7 cellular contexts compared by ENCODE assay signal in the genomic region with DNA sequence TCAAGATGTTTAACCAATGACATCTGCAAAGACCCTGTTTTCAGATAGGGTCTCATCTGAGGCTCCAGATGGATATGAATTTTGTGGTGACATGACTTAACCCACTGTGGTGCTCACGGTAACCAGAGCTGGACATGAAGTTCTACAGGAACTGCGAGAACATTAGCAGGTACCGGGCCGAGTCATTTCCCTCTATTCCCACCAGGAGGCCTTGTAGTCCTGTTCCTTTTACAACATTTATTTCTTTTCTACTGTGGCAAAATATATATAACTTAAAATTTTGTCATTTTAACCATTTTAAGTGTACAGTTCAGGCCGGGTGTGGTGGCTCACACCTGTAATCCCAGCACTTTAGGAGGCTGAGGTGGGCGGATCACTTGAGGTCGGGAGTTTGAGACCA. TPM values are rescaled to one million over a fixed set of nuclear protein-coding genes. Genes with fewer than 3 reads are reported as not detected.
DNase-seq lines count a peak whose midpoint lies in the region; ATAC-seq and TF ChIP-seq lines count a peak whose summit lies in the region.

No MANE protein-coding gene starts in this region.

- H3K9me3 Mint-ChIP-seq in natural killer cell treated with Interleukin-12 subunit alpha and Interleukin-12 subunit beta and Interleukin-15 and Interleukin-18, amount 100 ng/mL, for 72 hours = no peaks in the 10 kb centered on the region

- H4K20me1 ChIP-seq in OCI-LY1 (ENCODE audit: insufficient read depth, low read length) = no peaks in the 10 kb centered on the region

- H2AFZ ChIP-seq in OCI-LY1 (ENCODE audit: low read length) = no peak overlapping the region

- H3K4me3 ChIP-seq in GM12875 (ENCODE audit: low read depth, low read length) (no peak overlapping the region), OCI-LY1 (ENCODE audit: low read depth, low read length, poor library complexity, severe bottlenecking) (no peak overlapping the region), epithelial cell of proximal tubule (ENCODE audit: low read depth, low read length) (no peak overlapping the region), spleen (no peak overlapping the region)

- no peaks in the 10 kb centered on the region for H3K36me3 Mint-ChIP-seq in natural killer cell treated with Interleukin-12 subunit alpha and Interleukin-12 subunit beta and Interleukin-15 and Interleukin-18, amount 100 ng/mL, for 72 hours

- no peak for TF ChIP-seq POLR2A in spleen (IDR thresholded peaks at IDR 0.05)

- H3K27ac ChIP-seq in OCI-LY1 (ENCODE audit: low read depth, low read length, poor library complexity, severe bottlenecking) (no peak overlapping the region), spleen (no peak overlapping the region)

- intact Hi-C loops in spleen (cut with DNase I; ENCODE audit: low total_unique reads) = no loop called here

- H3K4me1 ChIP-seq in OCI-LY1 (ENCODE audit: insufficient read depth, low read length, severe bottlenecking) (peaks cover under 1% of the 10 kb centered on the region), spleen (peaks cover 0 to 28% (median 6%) of the 10 kb centered on the region in 6 donors)

- TF ChIP-seq CTCF in GM12875 (IDR thresholded peaks at IDR 0.05; ENCODE audit: borderline replicate concordance, insufficient read depth, low read depth, low read length) = peak; percentile 44; the same call in 1 of the 2 replicates
- peak; percentile 31; the same call in 1 of the 2 replicates for TF ChIP-seq CTCF in OCI-LY1 (IDR thresholded peaks at IDR 0.05; ENCODE audit: low read length)
- TF ChIP-seq CTCF in epithelial cell of proximal tubule (conservative IDR thresholded peaks at IDR 0.05; ENCODE audit: low read depth, low read length) = peak; percentile 66
- TF ChIP-seq CTCF in spleen (IDR thresholded peaks at IDR 0.05 in 8 of 11, conservative IDR thresholded peaks at IDR 0.05 in 3 of 11) = peak in 6 of 11 experiments; percentile 23 to 50 (median 43)

- H3K9me3 ChIP-seq in OCI-LY1 (ENCODE audit: low read length) (no peaks in the 10 kb centered on the region), spleen (no peaks in the 10 kb centered on the region)

- H3K36me3 ChIP-seq in OCI-LY1 (ENCODE audit: insufficient read depth, low read length) (no peaks in the 10 kb centered on the region), spleen (no peaks in the 10 kb centered on the region)

- H3K27ac Mint-ChIP-seq in natural killer cell treated with Interleukin-12 subunit alpha and Interleukin-12 subunit beta and Interleukin-15 and Interleukin-18, amount 100 ng/mL, for 72 hours = no peak overlapping the region

- DNase-seq in epithelial cell of proximal tubule (ENCODE audit: low read depth) = no peak
- DNase-seq in spleen = no peak
- DNase-seq in COLO829 (ENCODE audit: low spot score) = no peak
- DNase-seq in natural killer cell treated with Interleukin-12 subunit alpha and Interleukin-12 subunit beta and Interleukin-15 and Interleukin-18, amount 100 ng/mL, for 72 hours (ENCODE audit: low spot score) = no peak
- DNase-seq in NCI-H69 (lab: John Stamatoyannopoulos, UW) = no peak

- no peaks in the 10 kb centered on the region for H3K9me2 ChIP-seq in OCI-LY1 (ENCODE audit: low read depth, low read length)

- 54 to 78% (median 63%) methylated on average over 6 to 7 of the region's 7 CpGs for WGBS in spleen, 5 donors

- peaks cover 12 to 15% of the 10 kb centered on the region in 2 donors for H3K27me3 Mint-ChIP-seq in natural killer cell treated with Interleukin-12 subunit alpha and Interleukin-12 subunit beta and Interleukin-15 and Interleukin-18, amount 100 ng/mL, for 72 hours

- H3K4me3 Mint-ChIP-seq in natural killer cell treated with Interleukin-12 subunit alpha and Interleukin-12 subunit beta and Interleukin-15 and Interleukin-18, amount 100 ng/mL, for 72 hours = no peak overlapping the region

- H3K4me2 ChIP-seq in OCI-LY1 (ENCODE audit: low read length) = no peak overlapping the region

- peaks cover under 1 to 4% of the 10 kb centered on the region in 2 donors for H3K4me1 Mint-ChIP-seq in natural killer cell treated with Interleukin-12 subunit alpha and Interleukin-12 subunit beta and Interleukin-15 and Interleukin-18, amount 100 ng/mL, for 72 hours (ENCODE audit: low read depth in 2 of 2)

- no peak for ATAC-seq in natural killer cell treated with Interleukin-12 subunit alpha and Interleukin-12 subunit beta and Interleukin-15 and Interleukin-18, amount 100 ng/mL, for 72 hours

- H3K27me3 ChIP-seq in OCI-LY1 (ENCODE audit: insufficient read depth, low read length) (no peaks in the 10 kb centered on the region), spleen (replicated peaks in 1 of 7) (peaks cover 0 to 62% (median 0%) of the 10 kb centered on the region in 7 donors)

- no peak overlapping the region for H3K9ac ChIP-seq in OCI-LY1 (ENCODE audit: low read length)

- H3F3A ChIP-seq in OCI-LY1 (ENCODE audit: insufficient read depth, low read length) = no peaks in the 10 kb centered on the region

- H3K79me2 ChIP-seq in OCI-LY1 (ENCODE audit: insufficient read depth, low read length) = no peaks in the 10 kb centered on the region

RNA-seq across cellular contexts. Expression of a gene that starts 7.6 kb away (rescaled TPM):
- total RNA-seq in epithelial cell of proximal tubule = not detected in 2 replicates
- not detected for total RNA-seq in spleen
- not detected for polyA plus RNA-seq in spleen
- total RNA-seq in natural killer cell treated with Interleukin-12 subunit alpha and Interleukin-12 subunit beta and Interleukin-15 and Interleukin-18, amount 100 ng/mL, for 72 hours = not detected

RNA-seq across cellular contexts. Expression of a gene that starts 26.0 kb away (rescaled TPM):
- total RNA-seq in epithelial cell of proximal tubule (17.2 and 17.7 TPM in 2 replicates), spleen (100 to 1,000 TPM in 1 of 7 donors, 10 to 100 TPM in 6; 26.2 to 105 (median 57.3) TPM)
- 10 to 100 TPM; 12.5 to 45.8 (median 40.2) TPM for polyA plus RNA-seq in spleen
- total RNA-seq in natural killer cell treated with Interleukin-12 subunit alpha and Interleukin-12 subunit beta and Interleukin-15 and Interleukin-18, amount 100 ng/mL, for 72 hours = 1 to 10 TPM; 1.7 to 2.6 TPM

RNA-seq across cellular contexts. Expression of a gene that starts 48.9 kb away (rescaled TPM):
- total RNA-seq in epithelial cell of proximal tubule (not detected in 2 replicates), spleen (not detected)
- polyA plus RNA-seq in spleen = under 1 TPM in 1 of 3 donors, not detected in 2; 0.30 TPM
- not detected for total RNA-seq in natural killer cell treated with Interleukin-12 subunit alpha and Interleukin-12 subunit beta and Interleukin-15 and Interleukin-18, amount 100 ng/mL, for 72 hours

RNA-seq across cellular contexts. Expression of a gene that starts 51.1 kb away (rescaled TPM):
- total RNA-seq in epithelial cell of proximal tubule = 13.4 and 18.3 TPM in 2 replicates
- 10 to 100 TPM; 26.7 to 51.3 (median 43.5) TPM for total RNA-seq in spleen
- 1 to 10 TPM; 2.5 to 6.4 (median 3.3) TPM for polyA plus RNA-seq in spleen
- 10 to 100 TPM; 17.5 to 33.4 TPM for total RNA-seq in natural killer cell treated with Interleukin-12 subunit alpha and Interleukin-12 subunit beta and Interleukin-15 and Interleukin-18, amount 100 ng/mL, for 72 hours

RNA-seq across cellular contexts. Expression of a gene that starts 57.7 kb away (rescaled TPM):
- total RNA-seq in epithelial cell of proximal tubule = 226 and 228 TPM in 2 replicates
- total RNA-seq in spleen = 100 to 1,000 TPM in 3 of 7 donors, 10 to 100 TPM in 4; 44.1 to 143 (median 54.2) TPM
- polyA plus RNA-seq in spleen = 10 to 100 TPM; 65.8 to 82.0 (median 73.4) TPM
- 10 to 100 TPM; 35.8 to 54.3 TPM for total RNA-seq in natural killer cell treated with Interleukin-12 subunit alpha and Interleukin-12 subunit beta and Interleukin-15 and Interleukin-18, amount 100 ng/mL, for 72 hours
